3 cellular contexts compared by ENCODE assay signal in the genomic region with DNA sequence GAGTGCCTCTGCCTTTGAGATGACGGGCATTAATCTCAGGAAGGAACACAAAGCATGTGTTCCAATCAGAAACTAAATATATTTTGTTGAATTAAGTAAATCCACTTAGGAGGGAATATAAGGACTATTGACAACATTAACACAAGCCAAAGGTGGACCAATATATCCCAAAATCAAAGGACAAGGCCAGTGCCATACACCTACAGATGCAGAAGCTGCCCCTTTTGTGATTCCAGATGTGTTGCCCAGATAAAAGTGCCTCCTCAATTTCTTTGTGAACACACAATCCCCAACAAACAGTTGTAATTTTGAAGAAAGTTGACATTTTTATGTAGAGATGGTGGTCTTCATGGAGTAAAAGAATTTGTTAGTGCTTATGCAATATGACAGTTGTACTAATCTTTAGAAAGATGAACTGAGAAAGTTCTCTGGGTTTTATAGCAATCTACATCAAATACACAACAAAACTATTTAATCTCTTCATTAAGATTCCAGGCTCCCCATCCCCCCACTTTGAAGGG.
TF ChIP-seq lines count a peak whose summit lies in the region.

No MANE protein-coding gene starts in this region.

TF ChIP-seq in HCT116, 20 proteins besides CTCF, POLR2A, EP300 and RAD21:
- TF ChIP-seq JUND (IDR thresholded peaks at IDR 0.05) (no peak), POLR2AphosphoS5 (IDR thresholded peaks at IDR 0.05; ENCODE audit: low read depth, low read length) (peak; percentile 21)

TF ChIP-seq in GM12878, 131 proteins besides CTCF, POLR2A, EP300 and RAD21:
- no peak for TF ChIP-seq MXI1 (IDR thresholded peaks at IDR 0.05; ENCODE audit: low read depth, low read length)
- no peak for TF ChIP-seq MTA2 (IDR thresholded peaks at IDR 0.05; ENCODE audit: low read depth)
- TF ChIP-seq, protein P1, sequence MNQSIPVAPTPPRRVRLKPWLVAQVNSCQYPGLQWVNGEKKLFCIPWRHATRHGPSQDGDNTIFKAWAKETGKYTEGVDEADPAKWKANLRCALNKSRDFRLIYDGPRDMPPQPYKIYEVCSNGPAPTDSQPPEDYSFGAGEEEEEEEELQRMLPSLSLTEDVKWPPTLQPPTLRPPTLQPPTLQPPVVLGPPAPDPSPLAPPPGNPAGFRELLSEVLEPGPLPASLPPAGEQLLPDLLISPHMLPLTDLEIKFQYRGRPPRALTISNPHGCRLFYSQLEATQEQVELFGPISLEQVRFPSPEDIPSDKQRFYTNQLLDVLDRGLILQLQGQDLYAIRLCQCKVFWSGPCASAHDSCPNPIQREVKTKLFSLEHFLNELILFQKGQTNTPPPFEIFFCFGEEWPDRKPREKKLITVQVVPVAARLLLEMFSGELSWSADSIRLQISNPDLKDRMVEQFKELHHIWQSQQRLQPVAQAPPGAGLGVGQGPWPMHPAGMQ (IDR thresholded peaks at IDR 0.05; ENCODE audit: borderline replicate concordance), result no peak
- no peak for TF ChIP-seq NFXL1 (IDR thresholded peaks at IDR 0.05; ENCODE audit: borderline replicate concordance)
- no peak for TF ChIP-seq ATF3 (IDR thresholded peaks at IDR 0.05; ENCODE audit: borderline replicate concordance, extremely low read depth, low read depth, low read length)
- no peak for TF ChIP-seq ZNF274 (IDR thresholded peaks at IDR 0.05; ENCODE audit: insufficient read depth, insufficient read length)
- no peak for TF ChIP-seq ZNF24 (IDR thresholded peaks at IDR 0.05)
- no peak for TF ChIP-seq E2F4 (IDR thresholded peaks at IDR 0.05; ENCODE audit: low read depth, low read length)
- no peak for TF ChIP-seq SREBF2 (IDR thresholded peaks at IDR 0.05; ENCODE audit: low read length)
- TF ChIP-seq CBX3 (IDR thresholded peaks at IDR 0.05; ENCODE audit: borderline replicate concordance, low read depth), result no peak
- TF ChIP-seq, protein P2, sequence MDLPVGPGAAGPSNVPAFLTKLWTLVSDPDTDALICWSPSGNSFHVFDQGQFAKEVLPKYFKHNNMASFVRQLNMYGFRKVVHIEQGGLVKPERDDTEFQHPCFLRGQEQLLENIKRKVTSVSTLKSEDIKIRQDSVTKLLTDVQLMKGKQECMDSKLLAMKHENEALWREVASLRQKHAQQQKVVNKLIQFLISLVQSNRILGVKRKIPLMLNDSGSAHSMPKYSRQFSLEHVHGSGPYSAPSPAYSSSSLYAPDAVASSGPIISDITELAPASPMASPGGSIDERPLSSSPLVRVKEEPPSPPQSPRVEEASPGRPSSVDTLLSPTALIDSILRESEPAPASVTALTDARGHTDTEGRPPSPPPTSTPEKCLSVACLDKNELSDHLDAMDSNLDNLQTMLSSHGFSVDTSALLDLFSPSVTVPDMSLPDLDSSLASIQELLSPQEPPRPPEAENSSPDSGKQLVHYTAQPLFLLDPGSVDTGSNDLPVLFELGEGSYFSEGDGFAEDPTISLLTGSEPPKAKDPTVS (IDR thresholded peaks at IDR 0.05; ENCODE audit: low read depth, low read length), result no peak
- TF ChIP-seq SMAD5 (IDR thresholded peaks at IDR 0.05; ENCODE audit: low read depth), result no peak
- TF ChIP-seq GABPA (IDR thresholded peaks at IDR 0.05; ENCODE audit: low read depth), result no peak

TF ChIP-seq in SK-N-SH, 30 proteins besides CTCF, POLR2A, EP300 and RAD21:
- no peak for TF ChIP-seq IRF3 (IDR thresholded peaks at IDR 0.05; ENCODE audit: low read depth, low read length)
- no peak for TF ChIP-seq FOSL2 (IDR thresholded peaks at IDR 0.05; ENCODE audit: borderline replicate concordance, low read depth)
- TF ChIP-seq, protein P3, sequence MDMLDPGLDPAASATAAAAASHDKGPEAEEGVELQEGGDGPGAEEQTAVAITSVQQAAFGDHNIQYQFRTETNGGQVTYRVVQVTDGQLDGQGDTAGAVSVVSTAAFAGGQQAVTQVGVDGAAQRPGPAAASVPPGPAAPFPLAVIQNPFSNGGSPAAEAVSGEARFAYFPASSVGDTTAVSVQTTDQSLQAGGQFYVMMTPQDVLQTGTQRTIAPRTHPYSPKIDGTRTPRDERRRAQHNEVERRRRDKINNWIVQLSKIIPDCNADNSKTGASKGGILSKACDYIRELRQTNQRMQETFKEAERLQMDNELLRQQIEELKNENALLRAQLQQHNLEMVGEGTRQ (IDR thresholded peaks at IDR 0.05; ENCODE audit: borderline replicate concordance, low read depth, low read length), result no peak
- TF ChIP-seq FOXM1 (IDR thresholded peaks at IDR 0.05; ENCODE audit: low read depth), result no peak
- no peak for TF ChIP-seq USF1 (IDR thresholded peaks at IDR 0.05; ENCODE audit: borderline replicate concordance, low read depth)
- no peak for TF ChIP-seq ELF1 (IDR thresholded peaks at IDR 0.05)
- TF ChIP-seq POLR2AphosphoS5 (IDR thresholded peaks at IDR 0.05; ENCODE audit: low read depth, low read length), result no peak; the same call in 1 of the 2 replicates
